ENCODE assay signal across 8 cellular contexts in genomic region chr20:50930139-50931047, GRCh38. TPM values are rescaled to one million over a fixed set of nuclear protein-coding genes. Genes with fewer than 3 reads are reported as not detected.
A peak's percentile ranks its signal among the peaks of the same experiment; 100 is the strongest.
DNase-seq lines count a peak whose midpoint lies in the region; ATAC-seq, FAIRE-seq and TF ChIP-seq lines count a peak whose summit lies in the region.

No MANE protein-coding gene starts in this region.

- H3K36me3 ChIP-seq in KMS-11 (ENCODE audit: insufficient read depth) (peaks cover 3% of the 10 kb centered on the region; the same call in 1 of the 2 replicates), parathyroid adenoma (ENCODE audit: control insufficient read depth, insufficient read depth, low read length) (no peaks in the 10 kb centered on the region)

- H3K27ac ChIP-seq in A549 (peak overlapping the region; percentile 98 to 99), KMS-11 (peak overlapping the region; percentile 88), parathyroid adenoma (peak overlapping the region; percentile 98)

- CTCF ChIA-PET in A549 (lab: Yijun Ruan, JAX): interaction anchor here (0.6 to 14.1 kb wide), 39 partner anchors 8 to 751 kb away, joined by 3 to 187 read pairs (median 6); partner anchors contain the start of genes BCAS4, DPM1 and MOCS3

- no peak for FAIRE-seq in A549 (lab: Jason Lieb, UNC)

- TF ChIP-seq POLR2A in A549 (IDR thresholded peaks at IDR 0.05; ENCODE audit: low read length): no peak

- TF ChIP-seq RAD21 in A549 (conservative IDR thresholded peaks at IDR 0.05 in 1 of 2, IDR thresholded peaks at IDR 0.05 in 1 of 2): no peak

- H3K79me2 ChIP-seq in KMS-11 (ENCODE audit: insufficient read depth, low read depth) (peaks cover 47% of the 10 kb centered on the region), parathyroid adenoma (peaks cover 27% of the 10 kb centered on the region)

- no peaks in the 10 kb centered on the region for H3K27me3 ChIP-seq in KMS-11 (ENCODE audit: insufficient read depth, low read depth)
- H3K27me3 ChIP-seq in parathyroid adenoma (ENCODE audit: control insufficient read depth, insufficient read depth, low read length): no peaks in the 10 kb centered on the region

- TF ChIP-seq EP300 in A549 (IDR thresholded peaks at IDR 0.05): no peak

- H3K4me1 ChIP-seq in A549: peaks cover 40% of the 10 kb centered on the region
- H3K4me1 ChIP-seq in KMS-11 (ENCODE audit: low read depth, poor library complexity, severe bottlenecking): peaks cover 47% of the 10 kb centered on the region
- peaks cover 18% of the 10 kb centered on the region for H3K4me1 ChIP-seq in parathyroid adenoma

- POLR2A ChIA-PET in A549 (lab: Yijun Ruan, JAX): interaction anchor here (0.6 to 3.9 kb wide), 13 partner anchors 10 to 430 kb away, joined by 3 to 34 read pairs (median 5); partner anchors contain the start of genes BCAS4, DPM1 and MOCS3

- H3K4me3 ChIP-seq in A549: peak overlapping the region; percentile 83
- H3K4me3 ChIP-seq in KMS-11 (IDR thresholded peaks at IDR 0.05; ENCODE audit: insufficient read depth, low read depth, low read length): no peak overlapping the region
- peak overlapping the region; percentile 66 for H3K4me3 ChIP-seq in parathyroid adenoma (ENCODE audit: low read depth, low read length)

- WGBS in A549 (ENCODE audit: missing lambda C conversion rate): 4% methylated on average over 12 of the region's 97 CpGs

- H4K20me1 ChIP-seq in KMS-11 (ENCODE audit: insufficient read depth): peaks cover 37% of the 10 kb centered on the region

- H3K9me3 ChIP-seq in A549 (no peaks in the 10 kb centered on the region), parathyroid adenoma (ENCODE audit: control insufficient read depth, low read length) (no peaks in the 10 kb centered on the region)

- TF ChIP-seq CTCF in A549 (IDR thresholded peaks at IDR 0.05): no peak
- no peak for TF ChIP-seq CTCF in KMS-11 (conservative IDR thresholded peaks at IDR 0.05; ENCODE audit: low read depth, low read length)
- no peak for TF ChIP-seq CTCF in parathyroid adenoma (IDR thresholded peaks at IDR 0.05)

- H2AFZ ChIP-seq in KMS-11 (ENCODE audit: low read depth): no peak overlapping the region
- H2AFZ ChIP-seq in parathyroid adenoma: peak overlapping the region; percentile 40

- ATAC-seq in A549 (peak; percentile 16 to 45), GM19351 (IDR thresholded peaks at IDR 0.05; ENCODE audit: unreplicated experiment) (peak; percentile 3), HG02870 (IDR thresholded peaks at IDR 0.05; ENCODE audit: unreplicated experiment) (no peak)

- peak overlapping the region; percentile 91 for H3K9ac ChIP-seq in KMS-11
- H3K9ac ChIP-seq in parathyroid adenoma: no peak overlapping the region

- H3K4me2 ChIP-seq in A549 (peak overlapping the region; percentile 96), KMS-11 (peak overlapping the region; percentile 97), parathyroid adenoma (ENCODE audit: low read length) (peak overlapping the region; percentile 75)

- DNase-seq in A549 (ENCODE audit: low read depth in 1 of 2, low spot score in 1 of 2) (peak in 1 of 2 experiments; percentile 9), globus pallidus (ENCODE audit: low spot score) (peak; percentile 26), RKO (ENCODE audit: low spot score) (no peak)
- peak; percentile 44 to 54 for DNase-seq in activated T-cell treated with anti-CD3 and anti-CD28 coated beads, Interleukin-2, amount 50 U/mL, for 48 hours

TF ChIP-seq in A549, 52 proteins besides CTCF, POLR2A, EP300 and RAD21:
- TF ChIP-seq RNF2 (IDR thresholded peaks at IDR 0.05; ENCODE audit: borderline replicate concordance, low read depth) (no peak), HOXA7 (CRISPR knock-in tag; IDR thresholded peaks at IDR 0.05) (no peak), TP53 (CRISPR knock-in tag; IDR thresholded peaks at IDR 0.05) (no peak), ZFP36 (IDR thresholded peaks at IDR 0.05; ENCODE audit: borderline replicate concordance, partially characterized antibody) (no peak), HEYL (CRISPR knock-in tag; IDR thresholded peaks at IDR 0.05) (no peak), USF2 (IDR thresholded peaks at IDR 0.05) (no peak), REST (IDR thresholded peaks at IDR 0.05) (no peak), ELK1 (IDR thresholded peaks at IDR 0.05; ENCODE audit: low read depth, low read length) (no peak), PHF8 (IDR thresholded peaks at IDR 0.05; ENCODE audit: borderline replicate concordance, low read depth) (no peak), HES2 (IDR thresholded peaks at IDR 0.05) (no peak), CHD4 (IDR thresholded peaks at IDR 0.05; ENCODE audit: borderline replicate concordance) (no peak), ZSCAN20 (CRISPR knock-in tag; IDR thresholded peaks at IDR 0.05) (no peak), BCL3 (IDR thresholded peaks at IDR 0.05) (no peak)

RNA-seq across cellular contexts. Expression of gene ADNP, which starts 0.8 kb away (rescaled TPM):
- polyA plus RNA-seq in A549 (2011; rRNA removed) (36.7 and 54.9 TPM in 2 replicates), A549 (2017; fragmentation: RNase III; extraction: RNeasy Plus Mini Kit Qiagen cat#74134 plus additional on column Dnase treatment) (37.2 to 40.9 TPM (median 38.1 TPM) in 3 replicates)
- polyA plus RNA-seq in A549 (2012; cell fraction: cytosol; rRNA removed): 14.3 and 15.8 TPM in 2 replicates
- 14.8 and 22.2 TPM in 2 replicates for polyA plus RNA-seq in A549 (2012; cell fraction: nucleus; rRNA removed)
- 58.0 and 60.5 TPM in 2 replicates for polyA minus RNA-seq in A549 (2011; rRNA and poly(A)+ RNA removed)

RNA-seq across cellular contexts. Expression of gene DPM1, which starts 27.9 kb away (rescaled TPM):
- polyA plus RNA-seq in A549 (2011; rRNA removed) (49.0 and 104 TPM in 2 replicates), A549 (2017; fragmentation: RNase III; extraction: RNeasy Plus Mini Kit Qiagen cat#74134 plus additional on column Dnase treatment) (106 to 120 TPM (median 114 TPM) in 3 replicates)
- polyA plus RNA-seq in A549 (2012; cell fraction: cytosol; rRNA removed): 39.7 and 51.9 TPM in 2 replicates
- 15.8 and 31.3 TPM in 2 replicates for polyA plus RNA-seq in A549 (2012; cell fraction: nucleus; rRNA removed)
- polyA minus RNA-seq in A549 (2011; rRNA and poly(A)+ RNA removed): 18.4 and 25.7 TPM in 2 replicates

RNA-seq across cellular contexts. Expression of gene MOCS3, which starts 28.2 kb away (rescaled TPM):
- polyA plus RNA-seq in A549 (2011; rRNA removed) (4.4 and 4.8 TPM in 2 replicates), A549 (2017; fragmentation: RNase III; extraction: RNeasy Plus Mini Kit Qiagen cat#74134 plus additional on column Dnase treatment) (5.3 to 6.0 TPM (median 5.7 TPM) in 3 replicates)
- polyA plus RNA-seq in A549 (2012; cell fraction: cytosol; rRNA removed): 4.0 and 5.9 TPM in 2 replicates
- 6.0 and 6.6 TPM in 2 replicates for polyA plus RNA-seq in A549 (2012; cell fraction: nucleus; rRNA removed)
- 6.2 and 8.5 TPM in 2 replicates for polyA minus RNA-seq in A549 (2011; rRNA and poly(A)+ RNA removed)
